ENCODE assay signal across 20 cellular contexts in genomic region chr4:107009196-107009595, GRCh38. TPM values are rescaled to one million over a fixed set of nuclear protein-coding genes. Genes with fewer than 3 reads are reported as not detected.
DNase-seq lines count a peak whose midpoint lies in the region; ATAC-seq and TF ChIP-seq lines count a peak whose summit lies in the region.
"Had no signal": no experiment of that assay in that cellular context is flagged by ENCODE, and none has a peak within 500 bp of the region (broad histone marks: within the 10 kb centered on the region; RNA-seq: fewer than 3 reads in every experiment).

No MANE protein-coding gene starts in this region.

- H2AFZ ChIP-seq in KMS-11 (ENCODE audit: low read depth): no peak overlapping the region

- no peaks in the 10 kb centered on the region for H3K79me2 ChIP-seq in KMS-11 (ENCODE audit: insufficient read depth, low read depth)

- peak overlapping the region; percentile 3 for H3K27ac ChIP-seq in A673 (ENCODE audit: low read depth, low read length, poor library complexity, severe bottlenecking)
- H3K27ac ChIP-seq in KMS-11: no peak overlapping the region
- no peak overlapping the region for H3K27ac ChIP-seq in left ventricle myocardium inferior (replicated peaks)
- H3K27ac ChIP-seq: 22Rv1 had no signal

- no peaks in the 10 kb centered on the region for H3K27me3 ChIP-seq in A673 (replicated peaks; ENCODE audit: insufficient read depth, low read depth, low read length, poor library complexity)
- H3K27me3 ChIP-seq in KMS-11 (ENCODE audit: insufficient read depth, low read depth): no peaks in the 10 kb centered on the region
- no peaks in the 10 kb centered on the region for H3K27me3 ChIP-seq in left ventricle myocardium inferior (ENCODE audit: low read depth)

- CTCF ChIA-PET in A673 (lab: Charles Lee): no interaction called here
- CTCF ChIA-PET in activated CD8-positive, alpha-beta memory T cell treated with anti-CD3 and anti-CD28 coated beads, Interleukin-2, amount 10 ng/mL, durations not matched to agents 7 days and 5 days (lab: Charles Lee): no interaction called here

- peak; percentile 55 for ATAC-seq in sciatic nerve
- ATAC-seq in activated CD8-positive, alpha-beta memory T cell treated with anti-CD3 and anti-CD28 coated beads, Interleukin-2, amount 10 ng/mL, durations not matched to agents 7 days and 5 days: no peak

- no peak for DNase-seq in A673 (ENCODE audit: low spot score)
- DNase-seq in amniotic epithelial cell (ENCODE audit: low read depth): peak; percentile 38
- DNase-seq in sciatic nerve (ENCODE audit: low spot score): no peak
- no peak for DNase-seq in iPS-NIHi7 (ENCODE audit: extremely low spot score)
- no peak for DNase-seq in activated CD8-positive, alpha-beta memory T cell treated with anti-CD3 and anti-CD28 coated beads, Interleukin-2, amount 10 ng/mL, durations not matched to agents 7 days and 5 days
- DNase-seq in left ventricle myocardium inferior: no peak
- no peak for DNase-seq in HuH-7.5 (ENCODE audit: low spot score)
- DNase-seq: ACHN; C1 segment of cervical spinal cord; Calu3; CD4-positive, alpha-beta memory T cell; COR-L47; DMS53; DMS79 treated with DMSO at 0.1 percent for 48 hours; GF-D8; H7; HCEC 1CT had no signal

- H3K4me1 Mint-ChIP-seq in activated CD8-positive, alpha-beta memory T cell treated with anti-CD3 and anti-CD28 coated beads, Interleukin-2, amount 10 ng/mL, durations not matched to agents 7 days and 5 days: no peaks in the 10 kb centered on the region
- H3K4me1 Mint-ChIP-seq: CD4-positive, alpha-beta memory T cell had no signal

- H3K36me3 ChIP-seq in A673 (ENCODE audit: insufficient read depth, low read length, poor library complexity, severe bottlenecking): no peaks in the 10 kb centered on the region
- no peaks in the 10 kb centered on the region for H3K36me3 ChIP-seq in KMS-11 (ENCODE audit: insufficient read depth)
- H3K36me3 ChIP-seq in left ventricle myocardium inferior: no peaks in the 10 kb centered on the region

- H3K36me3 Mint-ChIP-seq in activated CD8-positive, alpha-beta memory T cell treated with anti-CD3 and anti-CD28 coated beads, Interleukin-2, amount 10 ng/mL, durations not matched to agents 7 days and 5 days: no peaks in the 10 kb centered on the region
- H3K36me3 Mint-ChIP-seq: CD4-positive, alpha-beta memory T cell had no signal

- POLR2A ChIA-PET in A673 (lab: Charles Lee; ENCODE audit: low non-redundant PET): no interaction called here

- H3K9ac ChIP-seq in KMS-11: no peak overlapping the region

- no peak overlapping the region for H3K27ac Mint-ChIP-seq in activated CD8-positive, alpha-beta memory T cell treated with anti-CD3 and anti-CD28 coated beads, Interleukin-2, amount 10 ng/mL, durations not matched to agents 7 days and 5 days
- H3K27ac Mint-ChIP-seq: CD4-positive, alpha-beta memory T cell had no signal

- no peaks in the 10 kb centered on the region for H3K9me3 ChIP-seq in A673 (ENCODE audit: low read depth, low read length, poor library complexity, severe bottlenecking)
- no peaks in the 10 kb centered on the region for H3K9me3 ChIP-seq in left ventricle myocardium inferior (replicated peaks)

- H3K4me3 ChIP-seq in A673 (ENCODE audit: low read depth, low read length, poor library complexity, severe bottlenecking): no peak overlapping the region
- no peak overlapping the region for H3K4me3 ChIP-seq in KMS-11 (IDR thresholded peaks at IDR 0.05; ENCODE audit: insufficient read depth, low read depth, low read length)
- no peak overlapping the region for H3K4me3 ChIP-seq in left ventricle myocardium inferior

- peak overlapping the region; percentile 46; the same call in 1 of the 2 replicates for H3K4me2 ChIP-seq in KMS-11

- no peaks in the 10 kb centered on the region for H3K27me3 Mint-ChIP-seq in activated CD8-positive, alpha-beta memory T cell treated with anti-CD3 and anti-CD28 coated beads, Interleukin-2, amount 10 ng/mL, durations not matched to agents 7 days and 5 days

- H3K9me3 Mint-ChIP-seq in activated CD8-positive, alpha-beta memory T cell treated with anti-CD3 and anti-CD28 coated beads, Interleukin-2, amount 10 ng/mL, durations not matched to agents 7 days and 5 days (ENCODE audit: low read depth): no peaks in the 10 kb centered on the region

- TF ChIP-seq CTCF in A673 (conservative IDR thresholded peaks at IDR 0.05; ENCODE audit: low read depth, low read length) (no peak), KMS-11 (conservative IDR thresholded peaks at IDR 0.05; ENCODE audit: low read depth, low read length) (no peak), left ventricle myocardium inferior (IDR thresholded peaks at IDR 0.05; ENCODE audit: borderline replicate concordance) (no peak)

- H3K4me1 ChIP-seq in A673 (ENCODE audit: insufficient read depth, low read length, poor library complexity, severe bottlenecking): peaks cover 60% of the 10 kb centered on the region
- peaks cover 31% of the 10 kb centered on the region for H3K4me1 ChIP-seq in KMS-11 (ENCODE audit: low read depth, poor library complexity, severe bottlenecking)
- H3K4me1 ChIP-seq in left ventricle myocardium inferior: no peaks in the 10 kb centered on the region

- intact Hi-C loops in A673 (cut with micrococcal nuclease; ENCODE audit: unreplicated experiment) (no loop called here), sciatic nerve (cut with DNase I) (no loop called here), left ventricle myocardium inferior (cut with micrococcal nuclease) (no loop called here)

- H4K20me1 ChIP-seq in KMS-11 (ENCODE audit: insufficient read depth): no peaks in the 10 kb centered on the region

- no peak overlapping the region for H3K4me3 Mint-ChIP-seq in activated CD8-positive, alpha-beta memory T cell treated with anti-CD3 and anti-CD28 coated beads, Interleukin-2, amount 10 ng/mL, durations not matched to agents 7 days and 5 days
- H3K4me3 Mint-ChIP-seq: CD4-positive, alpha-beta memory T cell had no signal

- no TSS peak for BruUV-seq in A673 (replicated peaks; lab: Mats Ljungman, UMichigan)

RNA-seq across cellular contexts. Expression of gene DKK2, which starts 26.9 kb away (rescaled TPM):
- total RNA-seq in A673 (2021) (99.3 and 104 TPM in 2 replicates), sciatic nerve (16.5 TPM), left ventricle myocardium inferior (4.2 TPM)
- total RNA-seq in activated CD8-positive, alpha-beta memory T cell treated with anti-CD3 and anti-CD28 coated beads, Interleukin-2, amount 10 ng/mL, durations not matched to agents 7 days and 5 days: not detected
- total RNA-seq: Calu3; CD4-positive, alpha-beta memory T cell; G401; H7 had no signal
